Comparison of ENCODE assay signal across 10 cellular contexts in genomic region chr6:75268121-75268987, GRCh38. TPM values are rescaled to one million over a fixed set of nuclear protein-coding genes. Genes with fewer than 3 reads are reported as not detected.
DNase-seq lines count a peak whose midpoint lies in the region; ATAC-seq and TF ChIP-seq lines count a peak whose summit lies in the region.
"Had no signal": no experiment of that assay in that cellular context is flagged by ENCODE, and none has a peak within 500 bp of the region (broad histone marks: within the 10 kb centered on the region; RNA-seq: fewer than 3 reads in every experiment).

No MANE protein-coding gene starts in this region.

- peak; percentile 47 for DNase-seq in DMS53 (lab: John Stamatoyannopoulos, UW)
- no peak for DNase-seq in DMS53 treated with DMSO at 0.1 percent for 48 hours (lab: John Stamatoyannopoulos, UW; ENCODE audit: unreplicated experiment)
- DNase-seq in LoVo (ENCODE audit: low spot score): peak; percentile 55
- DNase-seq in epithelial cell of proximal tubule (ENCODE audit: low read depth): peak; percentile 80
- DNase-seq in progenitor cell of endocrine pancreas (ENCODE audit: low spot score, unreplicated experiment): no peak
- DNase-seq in GM20000 (ENCODE audit: low spot score): no peak
- DNase-seq in putamen (ENCODE audit: low spot score): no peak
- DNase-seq: nucleus accumbens had no signal

- H3K27me3 Mint-ChIP-seq in progenitor cell of endocrine pancreas: no peaks in the 10 kb centered on the region

- TF ChIP-seq CTCF in epithelial cell of proximal tubule (conservative IDR thresholded peaks at IDR 0.05; ENCODE audit: low read depth, low read length) (no peak), progenitor cell of endocrine pancreas (IDR thresholded peaks at IDR 0.05; ENCODE audit: unreplicated experiment) (no peak), GM20000 (IDR thresholded peaks at IDR 0.05; ENCODE audit: extremely low read depth, missing control alignments) (no peak)

- no peak overlapping the region for H3K4me3 Mint-ChIP-seq in progenitor cell of endocrine pancreas (ENCODE audit: low read depth)

- peaks cover 25% of the 10 kb centered on the region for H3K36me3 Mint-ChIP-seq in progenitor cell of endocrine pancreas (ENCODE audit: insufficient read depth)

- peak overlapping the region; percentile 86 for H3K27ac Mint-ChIP-seq in progenitor cell of endocrine pancreas
- H3K27ac Mint-ChIP-seq: activated T-helper 2 cell treated with anti-CD3 and anti-CD28 coated beads, Interferon-gamma antibody, Interleukin-2, Interleukin-4, amounts not matched to agents 10 μg/mL and 5 μg/mL and 100 μg/mL, durations not matched to agents 14 hours and 24 hours and 36 hours had no signal

- H3K4me3 ChIP-seq in epithelial cell of proximal tubule (ENCODE audit: low read depth, low read length): peak overlapping the region; percentile 30

- H3K4me1 Mint-ChIP-seq in progenitor cell of endocrine pancreas (ENCODE audit: low read depth): peaks cover 21% of the 10 kb centered on the region

- no peak for ATAC-seq in GM19351 (IDR thresholded peaks at IDR 0.05; ENCODE audit: unreplicated experiment)

- peaks cover 5% of the 10 kb centered on the region for H3K9me3 Mint-ChIP-seq in progenitor cell of endocrine pancreas (ENCODE audit: low read depth)
- H3K9me3 Mint-ChIP-seq: activated T-helper 2 cell treated with anti-CD3 and anti-CD28 coated beads, Interferon-gamma antibody, Interleukin-2, Interleukin-4, amounts not matched to agents 10 μg/mL and 5 μg/mL and 100 μg/mL, durations not matched to agents 14 hours and 24 hours and 36 hours had no signal

RNA-seq across cellular contexts. Expression of gene TMEM30A, which starts 16.2 kb away (rescaled TPM):
- total RNA-seq in epithelial cell of proximal tubule (62.7 and 73.1 TPM in 2 replicates), progenitor cell of endocrine pancreas (74.4 and 77.2 TPM in 2 replicates)

RNA-seq across cellular contexts. Expression of gene COX7A2, which starts 24.8 kb away (rescaled TPM):
- 322 and 342 TPM in 2 replicates for total RNA-seq in epithelial cell of proximal tubule
- 311 and 314 TPM in 2 replicates for total RNA-seq in progenitor cell of endocrine pancreas

Comparison
In these comparisons a context has a peak if more than half of its experiments do, and no peak if none do; other contexts are left out.
1. DNase-seq: peak in DMS53 (single experiment), LoVo (single experiment) and epithelial cell of proximal tubule (single experiment); none in DMS53 treated with DMSO at 0.1 percent for 48 hours (single experiment), progenitor cell of endocrine pancreas (single experiment), GM20000 (single experiment) and putamen (single experiment).